1 cellular context compared by ENCODE assay signal in the genomic region with DNA sequence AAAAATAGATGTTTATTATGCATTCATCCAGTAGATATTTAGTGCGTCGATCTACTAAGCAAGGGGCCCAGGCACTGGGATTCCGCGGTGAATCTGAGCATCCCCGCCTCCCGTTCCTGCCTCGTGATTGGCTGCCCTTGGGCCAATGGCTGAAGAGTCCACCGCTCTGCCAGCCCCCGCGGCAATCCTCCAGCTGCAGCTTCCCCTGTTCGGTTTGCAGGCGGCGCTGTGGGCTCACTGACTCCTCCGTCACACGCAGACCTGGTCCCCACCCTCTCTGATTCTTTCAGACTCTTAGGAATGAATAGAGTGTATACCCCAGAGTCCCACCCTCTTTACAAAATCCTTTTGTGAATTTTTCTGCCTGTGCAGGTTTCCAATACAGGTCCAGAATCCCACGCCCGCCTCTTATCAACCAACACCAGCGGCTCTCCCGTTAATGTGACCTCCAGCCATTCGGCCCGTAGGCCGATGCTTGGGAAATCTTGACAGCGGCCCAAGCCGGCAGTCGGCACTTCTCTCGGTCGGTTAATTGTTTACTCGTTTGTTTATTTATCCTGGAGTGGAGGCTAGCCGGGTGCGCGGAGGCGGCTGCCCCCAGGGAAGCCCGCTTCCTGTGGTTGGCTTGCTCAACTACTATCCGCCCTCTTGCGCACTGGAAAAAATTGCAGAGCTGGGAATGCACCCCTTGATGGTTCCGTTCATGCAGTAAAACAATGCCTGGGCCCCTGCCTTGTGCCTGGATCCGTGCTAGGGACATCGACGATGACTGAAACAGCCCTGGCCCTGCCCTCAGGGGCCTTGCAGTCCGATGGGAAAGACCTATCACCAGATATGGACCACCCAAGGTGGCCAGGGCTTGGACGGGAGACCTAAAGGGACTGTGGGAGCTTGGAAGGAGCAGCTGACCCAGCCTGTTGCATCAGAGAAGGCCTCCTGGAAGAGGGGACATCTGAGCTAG.
TF ChIP-seq lines count a peak whose summit lies in the region.

No MANE protein-coding gene starts in this region.

TF ChIP-seq in HepG2, 621 proteins besides CTCF, POLR2A, EP300 and RAD21 (continued from another document and continues in another):
- TF ChIP-seq, protein P1, sequence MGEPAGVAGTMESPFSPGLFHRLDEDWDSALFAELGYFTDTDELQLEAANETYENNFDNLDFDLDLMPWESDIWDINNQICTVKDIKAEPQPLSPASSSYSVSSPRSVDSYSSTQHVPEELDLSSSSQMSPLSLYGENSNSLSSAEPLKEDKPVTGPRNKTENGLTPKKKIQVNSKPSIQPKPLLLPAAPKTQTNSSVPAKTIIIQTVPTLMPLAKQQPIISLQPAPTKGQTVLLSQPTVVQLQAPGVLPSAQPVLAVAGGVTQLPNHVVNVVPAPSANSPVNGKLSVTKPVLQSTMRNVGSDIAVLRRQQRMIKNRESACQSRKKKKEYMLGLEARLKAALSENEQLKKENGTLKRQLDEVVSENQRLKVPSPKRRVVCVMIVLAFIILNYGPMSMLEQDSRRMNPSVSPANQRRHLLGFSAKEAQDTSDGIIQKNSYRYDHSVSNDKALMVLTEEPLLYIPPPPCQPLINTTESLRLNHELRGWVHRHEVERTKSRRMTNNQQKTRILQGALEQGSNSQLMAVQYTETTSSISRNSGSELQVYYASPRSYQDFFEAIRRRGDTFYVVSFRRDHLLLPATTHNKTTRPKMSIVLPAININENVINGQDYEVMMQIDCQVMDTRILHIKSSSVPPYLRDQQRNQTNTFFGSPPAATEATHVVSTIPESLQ (CRISPR knock-in tag; conservative IDR thresholded peaks at IDR 0.05): 0 out of 2 replicates have a peak, but pooled peaks have one; percentile 70
- TF ChIP-seq, protein P2, sequence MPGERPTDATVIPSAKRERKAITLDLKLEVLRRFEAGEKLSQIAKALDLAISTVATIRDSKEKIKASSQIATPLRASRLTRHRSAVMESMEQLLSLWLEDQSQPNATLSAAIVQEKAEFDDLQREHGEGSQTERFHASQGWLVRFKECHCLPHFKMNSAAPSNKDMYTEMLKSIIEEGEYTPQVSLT (CRISPR knock-in tag; IDR thresholded peaks at IDR 0.05; ENCODE audit: borderline replicate concordance, low read depth): no peak
- TF ChIP-seq POLR2AphosphoS2 (IDR thresholded peaks at IDR 0.05; ENCODE audit: low read depth, low read length): no peak
- TF ChIP-seq ZNF44 (CRISPR knock-in tag; IDR thresholded peaks at IDR 0.05): no peak
- no peak for TF ChIP-seq TBL1XR1 (IDR thresholded peaks at IDR 0.05; ENCODE audit: borderline replicate concordance, low read length, partially characterized antibody)
- peak; percentile 90 for TF ChIP-seq SAP130 (CRISPR knock-in tag; IDR thresholded peaks at IDR 0.05; ENCODE audit: low read depth)
- TF ChIP-seq, protein P3, sequence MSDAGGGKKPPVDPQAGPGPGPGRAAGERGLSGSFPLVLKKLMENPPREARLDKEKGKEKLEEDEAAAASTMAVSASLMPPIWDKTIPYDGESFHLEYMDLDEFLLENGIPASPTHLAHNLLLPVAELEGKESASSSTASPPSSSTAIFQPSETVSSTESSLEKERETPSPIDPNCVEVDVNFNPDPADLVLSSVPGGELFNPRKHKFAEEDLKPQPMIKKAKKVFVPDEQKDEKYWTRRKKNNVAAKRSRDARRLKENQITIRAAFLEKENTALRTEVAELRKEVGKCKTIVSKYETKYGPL (CRISPR knock-in tag; IDR thresholded peaks at IDR 0.05): no peak; the same call in 1 of the 2 replicates
- TF ChIP-seq ZNF329 (CRISPR knock-in tag; IDR thresholded peaks at IDR 0.05; ENCODE audit: low read depth): no peak
- TF ChIP-seq ZSCAN22 (CRISPR knock-in tag; IDR thresholded peaks at IDR 0.05): no peak
- TF ChIP-seq KDM4B (CRISPR knock-in tag; IDR thresholded peaks at IDR 0.05): no peak
- no peak for TF ChIP-seq HNF4A (CRISPR knock-in tag; IDR thresholded peaks at IDR 0.05)
- TF ChIP-seq AKAP8 (CRISPR knock-in tag; IDR thresholded peaks at IDR 0.05): no peak
- TF ChIP-seq ZNF878 (CRISPR knock-in tag; IDR thresholded peaks at IDR 0.05): 0 out of 2 replicates have a peak, but pooled peaks have one; percentile 15
- TF ChIP-seq AHR (CRISPR knock-in tag; IDR thresholded peaks at IDR 0.05): 0 out of 2 replicates have a peak, but pooled peaks have one; percentile 62
- TF ChIP-seq SYNCRIP (IDR thresholded peaks at IDR 0.05; ENCODE audit: insufficient read depth, low read depth, low read length): no peak
- no peak for TF ChIP-seq NFATC3 (CRISPR knock-in tag; IDR thresholded peaks at IDR 0.05)
- no peak for TF ChIP-seq TBP (CRISPR knock-in tag; IDR thresholded peaks at IDR 0.05)
- TF ChIP-seq NFYC (CRISPR knock-in tag; IDR thresholded peaks at IDR 0.05): peak; percentile 89
- no peak for TF ChIP-seq ZFP90 (CRISPR knock-in tag; IDR thresholded peaks at IDR 0.05; ENCODE audit: borderline replicate concordance)
- no peak; the same call in 1 of the 2 replicates for TF ChIP-seq ZMYM2 (CRISPR knock-in tag; IDR thresholded peaks at IDR 0.05)
- TF ChIP-seq, protein P4, sequence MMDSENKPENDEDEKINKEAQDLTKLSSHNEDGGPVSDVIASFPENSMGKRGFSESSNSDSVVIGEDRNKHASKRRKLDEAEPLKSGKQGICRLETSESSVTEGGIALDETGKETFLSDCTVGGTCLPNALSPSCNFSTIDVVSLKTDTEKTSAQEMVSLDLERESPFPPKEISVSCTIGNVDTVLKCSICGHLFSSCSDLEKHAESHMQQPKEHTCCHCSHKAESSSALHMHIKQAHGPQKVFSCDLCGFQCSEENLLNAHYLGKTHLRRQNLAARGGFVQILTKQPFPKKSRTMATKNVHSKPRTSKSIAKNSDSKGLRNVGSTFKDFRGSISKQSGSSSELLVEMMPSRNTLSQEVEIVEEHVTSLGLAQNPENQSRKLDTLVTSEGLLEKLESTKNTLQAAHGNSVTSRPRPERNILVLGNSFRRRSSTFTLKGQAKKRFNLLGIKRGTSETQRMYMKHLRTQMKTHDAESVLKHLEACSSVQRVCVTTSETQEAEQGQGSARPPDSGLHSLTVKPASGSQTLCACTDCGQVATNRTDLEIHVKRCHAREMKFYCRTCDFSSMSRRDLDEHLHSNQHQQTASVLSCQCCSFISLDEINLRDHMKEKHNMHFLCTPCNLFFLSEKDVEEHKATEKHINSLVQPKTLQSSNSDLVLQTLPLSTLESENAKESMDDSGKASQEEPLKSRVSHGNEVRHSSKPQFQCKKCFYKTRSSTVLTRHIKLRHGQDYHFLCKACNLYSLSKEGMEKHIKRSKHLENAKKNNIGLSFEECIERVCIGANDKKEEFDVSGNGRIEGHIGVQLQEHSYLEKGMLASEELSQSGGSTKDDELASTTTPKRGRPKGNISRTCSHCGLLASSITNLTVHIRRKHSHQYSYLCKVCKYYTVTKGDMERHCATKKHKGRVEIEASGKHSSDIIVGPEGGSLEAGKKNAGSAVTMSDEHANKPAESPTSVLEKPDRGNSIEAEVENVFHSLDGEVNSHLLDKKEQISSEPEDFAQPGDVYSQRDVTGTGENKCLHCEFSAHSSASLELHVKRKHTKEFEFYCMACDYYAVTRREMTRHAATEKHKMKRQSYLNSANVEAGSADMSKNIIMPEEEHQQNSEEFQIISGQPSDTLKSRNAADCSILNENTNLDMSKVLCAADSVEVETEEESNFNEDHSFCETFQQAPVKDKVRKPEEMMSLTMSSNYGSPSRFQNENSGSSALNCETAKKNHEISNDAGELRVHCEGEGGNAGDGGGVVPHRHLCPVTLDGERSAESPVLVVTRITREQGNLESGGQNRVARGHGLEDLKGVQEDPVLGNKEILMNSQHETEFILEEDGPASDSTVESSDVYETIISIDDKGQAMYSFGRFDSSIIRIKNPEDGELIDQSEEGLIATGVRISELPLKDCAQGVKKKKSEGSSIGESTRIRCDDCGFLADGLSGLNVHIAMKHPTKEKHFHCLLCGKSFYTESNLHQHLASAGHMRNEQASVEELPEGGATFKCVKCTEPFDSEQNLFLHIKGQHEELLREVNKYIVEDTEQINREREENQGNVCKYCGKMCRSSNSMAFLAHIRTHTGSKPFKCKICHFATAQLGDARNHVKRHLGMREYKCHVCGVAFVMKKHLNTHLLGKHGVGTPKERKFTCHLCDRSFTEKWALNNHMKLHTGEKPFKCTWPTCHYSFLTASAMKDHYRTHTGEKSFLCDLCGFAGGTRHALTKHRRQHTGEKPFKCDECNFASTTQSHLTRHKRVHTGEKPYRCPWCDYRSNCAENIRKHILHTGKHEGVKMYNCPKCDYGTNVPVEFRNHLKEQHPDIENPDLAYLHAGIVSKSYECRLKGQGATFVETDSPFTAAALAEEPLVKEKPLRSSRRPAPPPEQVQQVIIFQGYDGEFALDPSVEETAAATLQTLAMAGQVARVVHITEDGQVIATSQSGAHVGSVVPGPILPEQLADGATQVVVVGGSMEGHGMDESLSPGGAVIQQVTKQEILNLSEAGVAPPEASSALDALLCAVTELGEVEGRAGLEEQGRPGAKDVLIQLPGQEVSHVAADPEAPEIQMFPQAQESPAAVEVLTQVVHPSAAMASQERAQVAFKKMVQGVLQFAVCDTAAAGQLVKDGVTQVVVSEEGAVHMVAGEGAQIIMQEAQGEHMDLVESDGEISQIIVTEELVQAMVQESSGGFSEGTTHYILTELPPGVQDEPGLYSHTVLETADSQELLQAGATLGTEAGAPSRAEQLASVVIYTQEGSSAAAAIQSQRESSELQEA (CRISPR knock-in tag; IDR thresholded peaks at IDR 0.05; ENCODE audit: not compliant biosample characterization): no peak
- no peak for TF ChIP-seq NCOA2 (CRISPR knock-in tag; IDR thresholded peaks at IDR 0.05)
- TF ChIP-seq SRSF4 (IDR thresholded peaks at IDR 0.05; ENCODE audit: low read depth, low read length, poor library complexity, severe bottlenecking): no peak
- no peak; the same call in 1 of the 2 replicates for TF ChIP-seq BRD4 (CRISPR knock-in tag; IDR thresholded peaks at IDR 0.05)
- no peak for TF ChIP-seq ATF7-NPFF (CRISPR knock-in tag; IDR thresholded peaks at IDR 0.05; ENCODE audit: low read depth)
- TF ChIP-seq, protein P5, sequence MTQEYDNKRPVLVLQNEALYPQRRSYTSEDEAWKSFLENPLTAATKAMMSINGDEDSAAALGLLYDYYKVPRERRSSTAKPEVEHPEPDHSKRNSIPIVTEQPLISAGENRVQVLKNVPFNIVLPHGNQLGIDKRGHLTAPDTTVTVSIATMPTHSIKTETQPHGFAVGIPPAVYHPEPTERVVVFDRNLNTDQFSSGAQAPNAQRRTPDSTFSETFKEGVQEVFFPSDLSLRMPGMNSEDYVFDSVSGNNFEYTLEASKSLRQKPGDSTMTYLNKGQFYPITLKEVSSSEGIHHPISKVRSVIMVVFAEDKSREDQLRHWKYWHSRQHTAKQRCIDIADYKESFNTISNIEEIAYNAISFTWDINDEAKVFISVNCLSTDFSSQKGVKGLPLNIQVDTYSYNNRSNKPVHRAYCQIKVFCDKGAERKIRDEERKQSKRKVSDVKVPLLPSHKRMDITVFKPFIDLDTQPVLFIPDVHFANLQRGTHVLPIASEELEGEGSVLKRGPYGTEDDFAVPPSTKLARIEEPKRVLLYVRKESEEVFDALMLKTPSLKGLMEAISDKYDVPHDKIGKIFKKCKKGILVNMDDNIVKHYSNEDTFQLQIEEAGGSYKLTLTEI (CRISPR knock-in tag; conservative IDR thresholded peaks at IDR 0.05): no peak
- no peak; the same call in 1 of the 2 replicates for TF ChIP-seq GLI4 (CRISPR knock-in tag; IDR thresholded peaks at IDR 0.05; ENCODE audit: borderline replicate concordance)
- TF ChIP-seq, protein P6, sequence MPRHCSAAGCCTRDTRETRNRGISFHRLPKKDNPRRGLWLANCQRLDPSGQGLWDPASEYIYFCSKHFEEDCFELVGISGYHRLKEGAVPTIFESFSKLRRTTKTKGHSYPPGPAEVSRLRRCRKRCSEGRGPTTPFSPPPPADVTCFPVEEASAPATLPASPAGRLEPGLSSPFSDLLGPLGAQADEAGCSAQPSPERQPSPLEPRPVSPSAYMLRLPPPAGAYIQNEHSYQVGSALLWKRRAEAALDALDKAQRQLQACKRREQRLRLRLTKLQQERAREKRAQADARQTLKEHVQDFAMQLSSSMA (CRISPR knock-in tag; IDR thresholded peaks at IDR 0.05): no peak
- TF ChIP-seq, protein P7, sequence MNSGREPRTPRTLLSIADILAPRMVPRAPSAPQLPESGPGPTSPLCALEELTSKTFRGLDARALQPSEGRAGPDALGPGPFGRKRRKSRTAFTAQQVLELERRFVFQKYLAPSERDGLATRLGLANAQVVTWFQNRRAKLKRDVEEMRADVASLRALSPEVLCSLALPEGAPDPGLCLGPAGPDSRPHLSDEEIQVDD (CRISPR knock-in tag; IDR thresholded peaks at IDR 0.05; ENCODE audit: borderline replicate concordance): no peak
- no peak for TF ChIP-seq NFKBIZ (CRISPR knock-in tag; IDR thresholded peaks at IDR 0.05)
- TF ChIP-seq ARNT (IDR thresholded peaks at IDR 0.05): no peak
- TF ChIP-seq ZFP36 (IDR thresholded peaks at IDR 0.05; ENCODE audit: borderline replicate concordance, low read depth, low read length, partially characterized antibody): no peak
- TF ChIP-seq ZKSCAN1 (IDR thresholded peaks at IDR 0.05; ENCODE audit: low read length): no peak
- no peak for TF ChIP-seq SMYD3 (CRISPR knock-in tag; IDR thresholded peaks at IDR 0.05)
- no peak for TF ChIP-seq EZH2 (conservative IDR thresholded peaks at IDR 0.05; ENCODE audit: low read depth, low read length)
- no peak for TF ChIP-seq ZSCAN12 (CRISPR knock-in tag; IDR thresholded peaks at IDR 0.05)
- no peak for TF ChIP-seq ZNF660 (CRISPR knock-in tag; IDR thresholded peaks at IDR 0.05; ENCODE audit: borderline replicate concordance, low read depth)
- TF ChIP-seq SUZ12 (IDR thresholded peaks at IDR 0.05; ENCODE audit: low read depth, low read length): no peak
- TF ChIP-seq ZNF605 (CRISPR knock-in tag; IDR thresholded peaks at IDR 0.05): peak; percentile 14
- TF ChIP-seq ZNF598 (CRISPR knock-in tag; IDR thresholded peaks at IDR 0.05; ENCODE audit: borderline replicate concordance): 0 out of 2 replicates have a peak, but pooled peaks have one; percentile 25
- TF ChIP-seq, protein P8, sequence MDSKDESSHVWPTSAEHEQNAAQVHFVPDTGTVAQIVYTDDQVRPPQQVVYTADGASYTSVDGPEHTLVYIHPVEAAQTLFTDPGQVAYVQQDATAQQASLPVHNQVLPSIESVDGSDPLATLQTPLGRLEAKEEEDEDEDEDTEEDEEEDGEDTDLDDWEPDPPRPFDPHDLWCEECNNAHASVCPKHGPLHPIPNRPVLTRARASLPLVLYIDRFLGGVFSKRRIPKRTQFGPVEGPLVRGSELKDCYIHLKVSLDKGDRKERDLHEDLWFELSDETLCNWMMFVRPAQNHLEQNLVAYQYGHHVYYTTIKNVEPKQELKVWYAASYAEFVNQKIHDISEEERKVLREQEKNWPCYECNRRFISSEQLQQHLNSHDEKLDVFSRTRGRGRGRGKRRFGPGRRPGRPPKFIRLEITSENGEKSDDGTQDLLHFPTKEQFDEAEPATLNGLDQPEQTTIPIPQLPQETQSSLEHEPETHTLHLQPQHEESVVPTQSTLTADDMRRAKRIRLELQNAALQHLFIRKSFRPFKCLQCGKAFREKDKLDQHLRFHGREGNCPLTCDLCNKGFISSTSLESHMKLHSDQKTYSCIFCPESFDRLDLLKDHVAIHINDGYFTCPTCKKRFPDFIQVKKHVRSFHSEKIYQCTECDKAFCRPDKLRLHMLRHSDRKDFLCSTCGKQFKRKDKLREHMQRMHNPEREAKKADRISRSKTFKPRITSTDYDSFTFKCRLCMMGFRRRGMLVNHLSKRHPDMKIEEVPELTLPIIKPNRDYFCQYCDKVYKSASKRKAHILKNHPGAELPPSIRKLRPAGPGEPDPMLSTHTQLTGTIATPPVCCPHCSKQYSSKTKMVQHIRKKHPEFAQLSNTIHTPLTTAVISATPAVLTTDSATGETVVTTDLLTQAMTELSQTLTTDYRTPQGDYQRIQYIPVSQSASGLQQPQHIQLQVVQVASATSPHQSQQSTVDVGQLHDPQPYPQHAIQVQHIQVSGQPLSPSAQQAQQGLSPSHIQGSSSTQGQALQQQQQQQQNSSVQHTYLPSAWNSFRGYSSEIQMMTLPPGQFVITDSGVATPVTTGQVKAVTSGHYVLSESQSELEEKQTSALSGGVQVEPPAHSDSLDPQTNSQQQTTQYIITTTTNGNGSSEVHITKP (CRISPR knock-in tag; IDR thresholded peaks at IDR 0.05; ENCODE audit: low read depth): no peak; the same call in 1 of the 2 replicates
- TF ChIP-seq PRMT3 (CRISPR knock-in tag; IDR thresholded peaks at IDR 0.05; ENCODE audit: borderline replicate concordance, low read depth): no peak
